Comparison of ENCODE assay signal across 16 cellular contexts in genomic region chr9:133987455-133987800, GRCh38.
"Had no signal": no experiment of that assay in that cellular context is flagged by ENCODE, and none has a peak within 500 bp of the region (broad histone marks: within the 10 kb centered on the region; RNA-seq: fewer than 3 reads in every experiment).

No MANE protein-coding gene starts in this region.

- H3K27me3 Mint-ChIP-seq: stimulated activated naive CD8-positive, alpha-beta T cell treated with anti-CD3 and anti-CD28 coated beads, Interleukin-15, Interleukin-2, amounts not matched to agents 100 ng/mL and 50 ng/mL, for 24 hours; type B pancreatic cell had no signal

- H3K27ac ChIP-seq: epithelial cell of prostate, parathyroid adenoma, skin epidermis, suprapubic skin had no signal

- H3K36me3 Mint-ChIP-seq: activated naive CD8-positive, alpha-beta T cell treated with anti-CD3 and anti-CD28 coated beads for 36 hours had no signal

- DNase-seq: activated CD4-positive, alpha-beta T cell treated with anti-CD3 and anti-CD28 coated beads, Interleukin-2, amount 50 U/mL, for 1 hour; activated CD8-positive, alpha-beta memory T cell treated with anti-CD3 and anti-CD28 coated beads for 24 hours; activated naive CD8-positive, alpha-beta T cell treated with anti-CD3 and anti-CD28 coated beads for 36 hours; amygdala; dermis blood vessel endothelial cell; effector memory CD8-positive, alpha-beta T cell; foreskin melanocyte; stimulated activated CD4-positive, alpha-beta T cell treated with anti-CD3 and anti-CD28 coated beads, Interleukin-4, amount 100 ng/mL, for 24 hours; T-helper 9 cell had no signal

- H3K27ac Mint-ChIP-seq: activated naive CD8-positive, alpha-beta T cell treated with anti-CD3 and anti-CD28 coated beads for 36 hours; activated T-helper 1 cell treated with anti-CD3 and anti-CD28 coated beads, Interleukin-12 subunit alpha, Interleukin-12 subunit beta, Interleukin-2, Interleukin-4 antibody, amounts not matched to agents 30 ng/mL and 10 ng/mL and 1 ng/mL, durations not matched to agents 14 hours and 24 hours and 36 hours; effector memory CD8-positive, alpha-beta T cell; stimulated activated naive CD8-positive, alpha-beta T cell treated with anti-CD3 and anti-CD28 coated beads, Interleukin-15, Interleukin-2, amounts not matched to agents 100 ng/mL and 50 ng/mL, for 24 hours had no signal

- H3K36me3 ChIP-seq: suprapubic skin had no signal

- H3K79me2 ChIP-seq: parathyroid adenoma had no signal

- H3K4me1 Mint-ChIP-seq: activated naive CD8-positive, alpha-beta T cell treated with anti-CD3 and anti-CD28 coated beads for 36 hours had no signal

- H3K4me1 ChIP-seq: parathyroid adenoma had no signal

- H3K4me3 Mint-ChIP-seq: activated naive CD8-positive, alpha-beta T cell treated with anti-CD3 and anti-CD28 coated beads for 36 hours; activated T-helper 1 cell treated with anti-CD3 and anti-CD28 coated beads, Interleukin-12 subunit alpha, Interleukin-12 subunit beta, Interleukin-2, Interleukin-4 antibody, amounts not matched to agents 30 ng/mL and 10 ng/mL and 1 ng/mL, durations not matched to agents 14 hours and 24 hours and 36 hours; effector memory CD8-positive, alpha-beta T cell; stimulated activated naive CD8-positive, alpha-beta T cell treated with anti-CD3 and anti-CD28 coated beads, Interleukin-15, Interleukin-2, amounts not matched to agents 100 ng/mL and 50 ng/mL, for 24 hours had no signal

- H3K9me3 Mint-ChIP-seq: activated naive CD8-positive, alpha-beta T cell treated with anti-CD3 and anti-CD28 coated beads for 36 hours; activated T-helper 1 cell treated with anti-CD3 and anti-CD28 coated beads, Interleukin-12 subunit alpha, Interleukin-12 subunit beta, Interleukin-2, Interleukin-4 antibody, amounts not matched to agents 30 ng/mL and 10 ng/mL and 1 ng/mL, durations not matched to agents 14 hours and 24 hours and 36 hours; effector memory CD8-positive, alpha-beta T cell; stimulated activated naive CD8-positive, alpha-beta T cell treated with anti-CD3 and anti-CD28 coated beads, Interleukin-15, Interleukin-2, amounts not matched to agents 100 ng/mL and 50 ng/mL, for 24 hours; type B pancreatic cell had no signal

- H2AFZ ChIP-seq: parathyroid adenoma had no signal

- H3K4me3 ChIP-seq: skin epidermis, suprapubic skin had no signal

- H3K9me3 ChIP-seq: suprapubic skin had no signal

- H3K9ac ChIP-seq: parathyroid adenoma had no signal

- H3K27me3 ChIP-seq: suprapubic skin had no signal
